17 cellular contexts compared by ENCODE assay signal in genomic region chr22:25388415-25388814, GRCh38.
A peak's percentile ranks its signal among the peaks of the same experiment; 100 is the strongest.
DNase-seq lines count a peak whose midpoint lies in the region; ATAC-seq, FAIRE-seq and TF ChIP-seq lines count a peak whose summit lies in the region.
"Had no signal": no experiment of that assay in that cellular context is flagged by ENCODE, and none has a peak within 500 bp of the region (broad histone marks: within the 10 kb centered on the region; RNA-seq: fewer than 3 reads in every experiment).

No MANE protein-coding gene starts in this region.

- no peaks in the 10 kb centered on the region for H3K9me3 Mint-ChIP-seq in GM23338
- no peaks in the 10 kb centered on the region for H3K9me3 Mint-ChIP-seq in central memory CD8-positive, alpha-beta T cell
- no peaks in the 10 kb centered on the region for H3K9me3 Mint-ChIP-seq in natural killer cell treated with Interleukin-12 subunit alpha and Interleukin-12 subunit beta and Interleukin-15 and Interleukin-18, amount 100 ng/mL, for 72 hours

- no peaks in the 10 kb centered on the region for H3K9me2 ChIP-seq in GM23338 (ENCODE audit: insufficient read depth)

- no peaks in the 10 kb centered on the region for H3K36me3 ChIP-seq in GM23338 (ENCODE audit: insufficient read depth)
- H3K36me3 ChIP-seq: BE2C had no signal

- no peak overlapping the region for H2AFZ ChIP-seq in GM23338

- peaks cover 36% of the 10 kb centered on the region for H4K20me1 ChIP-seq in GM23338 (replicated peaks; ENCODE audit: insufficient read depth)

- no peak overlapping the region; the same call in 2 of the 3 replicates for H3K4me3 Mint-ChIP-seq in GM23338
- peak overlapping the region; percentile 53 for H3K4me3 Mint-ChIP-seq in central memory CD8-positive, alpha-beta T cell
- peak overlapping the region; percentile 49 for H3K4me3 Mint-ChIP-seq in natural killer cell treated with Interleukin-12 subunit alpha and Interleukin-12 subunit beta and Interleukin-15 and Interleukin-18, amount 100 ng/mL, for 72 hours

- peaks cover 40% of the 10 kb centered on the region for H3K4me1 ChIP-seq in GM23338 (ENCODE audit: insufficient read depth)

- no peak for ATAC-seq in GM23338
- no peak for ATAC-seq in central memory CD8-positive, alpha-beta T cell (replicated peaks; ENCODE audit: extremely low read depth, poor library complexity, severe bottlenecking)
- no peak for ATAC-seq in natural killer cell treated with Interleukin-12 subunit alpha and Interleukin-12 subunit beta and Interleukin-15 and Interleukin-18, amount 100 ng/mL, for 72 hours
- no peak for ATAC-seq in HG02884 (IDR thresholded peaks at IDR 0.05; ENCODE audit: unreplicated experiment)

- peak; percentile 79 for FAIRE-seq in urothelium cell line (lab: Jason Lieb, UNC)
- FAIRE-seq: HTR-8/SVneo had no signal

- POLR2A ChIA-PET in HEK293T (lab: Yijun Ruan, JAX), result no interaction called here

- H3K36me3 Mint-ChIP-seq in GM23338 (ENCODE audit: low read depth), result no peaks in the 10 kb centered on the region; the same call in 2 of the 3 replicates
- H3K36me3 Mint-ChIP-seq in central memory CD8-positive, alpha-beta T cell (ENCODE audit: insufficient read depth), result peaks cover 2% of the 10 kb centered on the region
- no peaks in the 10 kb centered on the region for H3K36me3 Mint-ChIP-seq in natural killer cell treated with Interleukin-12 subunit alpha and Interleukin-12 subunit beta and Interleukin-15 and Interleukin-18, amount 100 ng/mL, for 72 hours

- no peaks in the 10 kb centered on the region for H3K27me3 ChIP-seq in GM23338 (ENCODE audit: insufficient read depth)
- H3K27me3 ChIP-seq: BE2C, SJCRH30 had no signal

- peaks cover 24% of the 10 kb centered on the region for H3K27me3 Mint-ChIP-seq in GM23338 (ENCODE audit: insufficient read depth, low read depth, poor library complexity)
- no peaks in the 10 kb centered on the region for H3K27me3 Mint-ChIP-seq in central memory CD8-positive, alpha-beta T cell
- no peaks in the 10 kb centered on the region for H3K27me3 Mint-ChIP-seq in natural killer cell treated with Interleukin-12 subunit alpha and Interleukin-12 subunit beta and Interleukin-15 and Interleukin-18, amount 100 ng/mL, for 72 hours

- DNase-seq in GM23338 (ENCODE audit: low spot score) (no peak), urothelium cell line (ENCODE audit: low spot score) (no peak), HEK293T (ENCODE audit: extremely low spot score) (no peak)
- DNase-seq in central memory CD8-positive, alpha-beta T cell (ENCODE audit: low spot score in 2 of 2), result no peak
- DNase-seq in natural killer cell treated with Interleukin-12 subunit alpha and Interleukin-12 subunit beta and Interleukin-15 and Interleukin-18, amount 100 ng/mL, for 72 hours (ENCODE audit: low spot score), result no peak
- DNase-seq in stimulated activated CD4-positive, alpha-beta T cell treated with anti-CD3 and anti-CD28 coated beads, Interleukin-2, amount 100 ng/mL, for 24 hours, result no peak
- DNase-seq: BE2C; DMS 273 treated with DMSO at 0.1 percent for 48 hours; H7; NCI-H1436 treated with DMSO at 0.1 percent for 48 hours; NCI-H2227 treated with DMSO at 0.1 percent for 48 hours; NCI-H526; NK-92 treated with Interleukin-12 subunit alpha and Interleukin-12 subunit beta, amount 100 ng/mL, for 24 hours had no signal

- H3K79me2 ChIP-seq in GM23338 (replicated peaks; ENCODE audit: insufficient read depth), result peaks cover 84% of the 10 kb centered on the region

- H3F3A ChIP-seq in GM23338 (replicated peaks; ENCODE audit: low read depth), result peaks cover 5% of the 10 kb centered on the region; the same call in 1 of the 2 replicates

- peaks cover 63% of the 10 kb centered on the region for H3K4me1 Mint-ChIP-seq in GM23338
- H3K4me1 Mint-ChIP-seq in central memory CD8-positive, alpha-beta T cell, result peaks cover 55% of the 10 kb centered on the region
- peaks cover 29 to 49% of the 10 kb centered on the region in 2 donors for H3K4me1 Mint-ChIP-seq in natural killer cell treated with Interleukin-12 subunit alpha and Interleukin-12 subunit beta and Interleukin-15 and Interleukin-18, amount 100 ng/mL, for 72 hours (ENCODE audit: low read depth in 2 of 2)

- H3K4me3 ChIP-seq in GM23338, result no peak overlapping the region
- H3K4me3 ChIP-seq: SJCRH30 had no signal

- no peak overlapping the region for H3K27ac ChIP-seq in GM23338 (ENCODE audit: low read depth)
- H3K27ac ChIP-seq: RWPE1, SJCRH30 had no signal

- peak overlapping the region; percentile 44 for H3K27ac Mint-ChIP-seq in GM23338
- no peak overlapping the region for H3K27ac Mint-ChIP-seq in central memory CD8-positive, alpha-beta T cell (ENCODE audit: low read depth)
- H3K27ac Mint-ChIP-seq in natural killer cell treated with Interleukin-12 subunit alpha and Interleukin-12 subunit beta and Interleukin-15 and Interleukin-18, amount 100 ng/mL, for 72 hours, result peak overlapping the region in 1 of 2 donors; percentile 60

- CTCF ChIA-PET in HEK293T (lab: Yijun Ruan, JAX), result interaction anchor here (0.7 kb wide), 1 partner anchor 156 kb away, joined by 3 read pairs; no protein-coding TSS in a partner anchor

- no peak overlapping the region for H3K4me2 ChIP-seq in GM23338

- no peak for TF ChIP-seq CTCF in GM23338 (conservative IDR thresholded peaks at IDR 0.05; ENCODE audit: low read depth in 2 of 2)

TF ChIP-seq in GM23338, 12 proteins besides CTCF, POLR2A, EP300 and RAD21 (continues in another document):
- TF ChIP-seq, protein P1, sequence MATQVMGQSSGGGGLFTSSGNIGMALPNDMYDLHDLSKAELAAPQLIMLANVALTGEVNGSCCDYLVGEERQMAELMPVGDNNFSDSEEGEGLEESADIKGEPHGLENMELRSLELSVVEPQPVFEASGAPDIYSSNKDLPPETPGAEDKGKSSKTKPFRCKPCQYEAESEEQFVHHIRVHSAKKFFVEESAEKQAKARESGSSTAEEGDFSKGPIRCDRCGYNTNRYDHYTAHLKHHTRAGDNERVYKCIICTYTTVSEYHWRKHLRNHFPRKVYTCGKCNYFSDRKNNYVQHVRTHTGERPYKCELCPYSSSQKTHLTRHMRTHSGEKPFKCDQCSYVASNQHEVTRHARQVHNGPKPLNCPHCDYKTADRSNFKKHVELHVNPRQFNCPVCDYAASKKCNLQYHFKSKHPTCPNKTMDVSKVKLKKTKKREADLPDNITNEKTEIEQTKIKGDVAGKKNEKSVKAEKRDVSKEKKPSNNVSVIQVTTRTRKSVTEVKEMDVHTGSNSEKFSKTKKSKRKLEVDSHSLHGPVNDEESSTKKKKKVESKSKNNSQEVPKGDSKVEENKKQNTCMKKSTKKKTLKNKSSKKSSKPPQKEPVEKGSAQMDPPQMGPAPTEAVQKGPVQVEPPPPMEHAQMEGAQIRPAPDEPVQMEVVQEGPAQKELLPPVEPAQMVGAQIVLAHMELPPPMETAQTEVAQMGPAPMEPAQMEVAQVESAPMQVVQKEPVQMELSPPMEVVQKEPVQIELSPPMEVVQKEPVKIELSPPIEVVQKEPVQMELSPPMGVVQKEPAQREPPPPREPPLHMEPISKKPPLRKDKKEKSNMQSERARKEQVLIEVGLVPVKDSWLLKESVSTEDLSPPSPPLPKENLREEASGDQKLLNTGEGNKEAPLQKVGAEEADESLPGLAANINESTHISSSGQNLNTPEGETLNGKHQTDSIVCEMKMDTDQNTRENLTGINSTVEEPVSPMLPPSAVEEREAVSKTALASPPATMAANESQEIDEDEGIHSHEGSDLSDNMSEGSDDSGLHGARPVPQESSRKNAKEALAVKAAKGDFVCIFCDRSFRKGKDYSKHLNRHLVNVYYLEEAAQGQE (IDR thresholded peaks at IDR 0.05; ENCODE audit: unreplicated experiment), result no peak
- TF ChIP-seq CREB1 (CRISPR knock-in tag; IDR thresholded peaks at IDR 0.05; ENCODE audit: low read depth), result no peak
- no peak for TF ChIP-seq JUNB (IDR thresholded peaks at IDR 0.05; ENCODE audit: unreplicated experiment)

TF ChIP-seq in HEK293T, 16 proteins besides CTCF, POLR2A, EP300 and RAD21:
- TF ChIP-seq PKNOX1 (IDR thresholded peaks at IDR 0.05) (no peak), ZNF384 (IDR thresholded peaks at IDR 0.05) (no peak), HDGF (IDR thresholded peaks at IDR 0.05; ENCODE audit: borderline replicate concordance) (no peak), SUZ12 (IDR thresholded peaks at IDR 0.05) (no peak), TARDBP (IDR thresholded peaks at IDR 0.05) (no peak), LEF1 (IDR thresholded peaks at IDR 0.05; ENCODE audit: borderline replicate concordance) (no peak), FOXK2 (IDR thresholded peaks at IDR 0.05) (no peak), NFRKB (IDR thresholded peaks at IDR 0.05) (no peak), FOXM1 (IDR thresholded peaks at IDR 0.05; ENCODE audit: borderline replicate concordance) (no peak), ELF4 (IDR thresholded peaks at IDR 0.05) (no peak), L3MBTL2 (conservative IDR thresholded peaks at IDR 0.05) (no peak), SP1 (IDR thresholded peaks at IDR 0.05) (no peak), FOXA1 (IDR thresholded peaks at IDR 0.05) (no peak)
